In the genomic region with DNA sequence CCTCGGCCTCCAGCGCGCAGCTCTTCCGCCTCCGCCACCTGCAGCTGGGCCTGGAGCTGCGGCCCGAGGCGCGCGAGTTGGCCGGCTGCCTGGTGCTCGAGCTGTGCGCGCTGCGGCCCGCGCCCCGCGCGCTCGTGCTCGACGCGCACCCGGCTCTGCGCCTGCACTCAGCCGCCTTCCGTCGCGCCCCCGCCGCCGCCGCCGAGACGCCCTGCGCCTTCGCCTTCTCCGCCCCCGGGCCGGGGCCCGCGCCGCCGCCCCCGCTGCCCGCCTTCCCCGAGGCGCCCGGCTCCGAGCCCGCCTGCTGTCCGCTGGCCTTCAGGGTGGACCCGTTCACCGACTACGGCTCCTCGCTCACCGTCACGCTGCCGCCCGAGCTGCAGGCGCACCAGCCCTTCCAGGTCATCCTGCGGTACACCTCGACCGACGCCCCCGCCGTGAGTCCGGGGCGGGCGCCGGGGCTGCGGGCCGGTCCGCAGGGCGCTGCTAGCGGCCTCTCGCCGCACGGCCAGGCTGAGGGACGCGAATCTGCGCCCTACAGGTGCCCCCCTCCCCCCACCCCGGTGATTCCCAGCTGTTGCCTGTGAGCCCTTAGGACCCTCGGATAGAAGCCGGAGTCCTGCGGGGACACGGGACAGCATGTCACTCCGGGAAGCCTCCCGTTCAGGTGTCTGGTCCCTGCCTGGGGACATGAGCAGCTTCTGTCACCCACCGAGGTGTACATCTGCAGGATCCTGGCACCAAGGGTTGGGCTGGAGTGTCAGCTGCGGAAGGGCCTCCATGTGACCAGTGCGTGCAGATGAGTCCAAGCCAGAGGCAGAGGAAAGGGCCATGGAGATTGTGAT, we compare ENCODE assay signal across 8 cellular contexts. TPM values are rescaled to one million over a fixed set of nuclear protein-coding genes. Genes with fewer than 3 reads are reported as not detected.
DNase-seq lines count a peak whose midpoint lies in the region; ATAC-seq and TF ChIP-seq lines count a peak whose summit lies in the region.

No MANE protein-coding gene starts in this region.

- intact Hi-C loops in colonic mucosa (cut with DNase I), result no loop called here

- DNase-seq in DMS53 treated with DMSO at 0.1 percent for 48 hours (lab: John Stamatoyannopoulos, UW; ENCODE audit: unreplicated experiment) (peak; percentile 13), GM20000 (ENCODE audit: low spot score) (peak; percentile 80), LHCN-M2 (ENCODE audit: low read depth) (peak; percentile 45), WTC11 (ENCODE audit: low spot score) (peak; percentile 36), colonic mucosa (peak; percentile 57), left lobe of liver (ENCODE audit: low spot score) (peak; percentile 81), HPDE6-E6E7 (ENCODE audit: extremely low spot score) (no peak)
- peak; percentile 30 for DNase-seq in stimulated activated CD8-positive, alpha-beta memory T cell treated with anti-CD3 and anti-CD28 coated beads, Interleukin-12 subunit alpha, Interleukin-12 subunit beta, amount 100 ng/mL, for 1 hour (ENCODE audit: low read depth)

- TF ChIP-seq CTCF in GM20000 (IDR thresholded peaks at IDR 0.05; ENCODE audit: extremely low read depth, missing control alignments) (no peak), WTC11 (IDR thresholded peaks at IDR 0.05) (no peak), colonic mucosa (IDR thresholded peaks at IDR 0.05) (no peak)

- CTCF ChIA-PET in WTC11 (lab: Charles Lee), result interaction anchor here (0.9 to 2.1 kb wide), 4 partner anchors 11 to 18 kb away, joined by 3 to 14 read pairs (median 8); a partner anchor contains a TSS

- H3K4me3 ChIP-seq in colonic mucosa, result peak overlapping the region; percentile 86

- peak overlapping the region; percentile 65 for H3K4me3 Mint-ChIP-seq in WTC11

- no peaks in the 10 kb centered on the region for H3K9me3 ChIP-seq in colonic mucosa

- H3K4me1 Mint-ChIP-seq in WTC11, result peaks cover 20% of the 10 kb centered on the region

- H3K27me3 ChIP-seq in colonic mucosa, result no peaks in the 10 kb centered on the region

- peak overlapping the region; percentile 75 to 86 for H3K9ac ChIP-seq in colonic mucosa (ENCODE audit: low read depth in 2 of 2, low read length in 2 of 2)

- H3K27ac ChIP-seq in colonic mucosa, result peak overlapping the region; percentile 65

- POLR2A ChIA-PET in WTC11 (lab: Charles Lee), result no interaction called here

- H3K9me3 Mint-ChIP-seq in WTC11, result no peaks in the 10 kb centered on the region

- no peak overlapping the region for H3K27ac Mint-ChIP-seq in WTC11

- peaks cover 30% of the 10 kb centered on the region for H3K4me1 ChIP-seq in colonic mucosa

- H3K36me3 Mint-ChIP-seq in WTC11, result no peaks in the 10 kb centered on the region

- no peaks in the 10 kb centered on the region for H3K36me3 ChIP-seq in colonic mucosa

- ATAC-seq in WTC11 (peak; percentile 10; the same call in 1 of the 2 replicates), left lobe of liver (peak; percentile 50)

- H3K27me3 Mint-ChIP-seq in WTC11 (ENCODE audit: low read depth), result peaks cover 28% of the 10 kb centered on the region

TF ChIP-seq in WTC11, 78 proteins besides CTCF, POLR2A, EP300 and RAD21:
- TF ChIP-seq, protein P1, sequence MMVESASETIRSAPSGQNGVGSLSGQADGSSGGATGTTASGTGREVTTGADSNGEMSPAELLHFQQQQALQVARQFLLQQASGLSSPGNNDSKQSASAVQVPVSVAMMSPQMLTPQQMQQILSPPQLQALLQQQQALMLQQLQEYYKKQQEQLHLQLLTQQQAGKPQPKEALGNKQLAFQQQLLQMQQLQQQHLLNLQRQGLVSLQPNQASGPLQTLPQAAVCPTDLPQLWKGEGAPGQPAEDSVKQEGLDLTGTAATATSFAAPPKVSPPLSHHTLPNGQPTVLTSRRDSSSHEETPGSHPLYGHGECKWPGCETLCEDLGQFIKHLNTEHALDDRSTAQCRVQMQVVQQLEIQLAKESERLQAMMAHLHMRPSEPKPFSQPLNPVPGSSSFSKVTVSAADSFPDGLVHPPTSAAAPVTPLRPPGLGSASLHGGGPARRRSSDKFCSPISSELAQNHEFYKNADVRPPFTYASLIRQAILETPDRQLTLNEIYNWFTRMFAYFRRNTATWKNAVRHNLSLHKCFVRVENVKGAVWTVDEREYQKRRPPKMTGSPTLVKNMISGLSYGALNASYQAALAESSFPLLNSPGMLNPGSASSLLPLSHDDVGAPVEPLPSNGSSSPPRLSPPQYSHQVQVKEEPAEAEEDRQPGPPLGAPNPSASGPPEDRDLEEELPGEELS (CRISPR knock-in tag; IDR thresholded peaks at IDR 0.05), result 0 out of 2 replicates have a peak, but pooled peaks have one; percentile 48
- TF ChIP-seq SMAD3 (CRISPR knock-in tag; IDR thresholded peaks at IDR 0.05; ENCODE audit: borderline replicate concordance), result no peak
- no peak for TF ChIP-seq TEAD1 (CRISPR knock-in tag; IDR thresholded peaks at IDR 0.05)
- TF ChIP-seq, protein P2, sequence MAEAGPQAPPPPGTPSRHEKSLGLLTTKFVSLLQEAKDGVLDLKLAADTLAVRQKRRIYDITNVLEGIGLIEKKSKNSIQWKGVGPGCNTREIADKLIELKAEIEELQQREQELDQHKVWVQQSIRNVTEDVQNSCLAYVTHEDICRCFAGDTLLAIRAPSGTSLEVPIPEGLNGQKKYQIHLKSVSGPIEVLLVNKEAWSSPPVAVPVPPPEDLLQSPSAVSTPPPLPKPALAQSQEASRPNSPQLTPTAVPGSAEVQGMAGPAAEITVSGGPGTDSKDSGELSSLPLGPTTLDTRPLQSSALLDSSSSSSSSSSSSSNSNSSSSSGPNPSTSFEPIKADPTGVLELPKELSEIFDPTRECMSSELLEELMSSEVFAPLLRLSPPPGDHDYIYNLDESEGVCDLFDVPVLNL (CRISPR knock-in tag; IDR thresholded peaks at IDR 0.05; ENCODE audit: borderline replicate concordance, low read depth), result 0 out of 2 replicates have a peak, but pooled peaks have one; percentile 55

RNA-seq across cellular contexts. Expression of a gene that starts 0.6 kb away (rescaled TPM):
- total RNA-seq in LHCN-M2 (2014; rRNA removed) (13.6 and 16.7 TPM in 2 replicates), WTC11 (2021) (18.8 to 20.5 TPM (median 19.4 TPM) in 3 replicates), colonic mucosa (100 to 1,000 TPM in 1 of 2 donors, 10 to 100 TPM in 1; 87.2 to 108 TPM), left lobe of liver (40.6 TPM)
- polyA plus RNA-seq in LHCN-M2 (2012), result 33.1 TPM

RNA-seq across cellular contexts. Expression of a gene that starts 8.7 kb away (rescaled TPM):
- 6.1 and 6.4 TPM in 2 replicates for total RNA-seq in LHCN-M2 (2014; rRNA removed)
- 7.2 TPM for polyA plus RNA-seq in LHCN-M2 (2012)
- 2.2 to 2.3 TPM (median 2.2 TPM) in 3 replicates for total RNA-seq in WTC11 (2021)
- 1 to 10 TPM; 3.9 to 5.3 TPM for total RNA-seq in colonic mucosa
- 2.0 TPM for total RNA-seq in left lobe of liver

RNA-seq across cellular contexts. Expression of a gene that starts 11.1 kb away (rescaled TPM):
- total RNA-seq in LHCN-M2 (2014; rRNA removed), result 7.8 and 8.2 TPM in 2 replicates
- polyA plus RNA-seq in LHCN-M2 (2012), result 5.3 TPM
- total RNA-seq in WTC11 (2021), result 4.6 to 7.8 TPM (median 5.2 TPM) in 3 replicates
- 10 to 100 TPM; 12.3 to 18.1 TPM for total RNA-seq in colonic mucosa
- 13.1 TPM for total RNA-seq in left lobe of liver

RNA-seq across cellular contexts. Expression of a gene that starts 17.6 kb away (rescaled TPM):
- total RNA-seq in LHCN-M2 (2014; rRNA removed), result 20.5 and 23.1 TPM in 2 replicates
- 8.7 TPM for polyA plus RNA-seq in LHCN-M2 (2012)
- total RNA-seq in WTC11 (2021), result 51.4 to 61.3 TPM (median 54.6 TPM) in 3 replicates
- total RNA-seq in colonic mucosa, result 10 to 100 TPM; 29.1 to 47.8 TPM
- 13.7 TPM for total RNA-seq in left lobe of liver

RNA-seq across cellular contexts. Expression of a gene that starts 56.4 kb away (rescaled TPM):
- 0.11 and 1.0 TPM in 2 replicates for total RNA-seq in LHCN-M2 (2014; rRNA removed)
- 0.16 TPM for polyA plus RNA-seq in LHCN-M2 (2012)
- total RNA-seq in WTC11 (2021), result 0.22 to 0.60 TPM (median 0.46 TPM) in 3 replicates
- 10 to 100 TPM; 64.4 to 92.2 TPM for total RNA-seq in colonic mucosa
- total RNA-seq in left lobe of liver, result 0.53 TPM
